27 cellular contexts compared by ENCODE assay signal in genomic region chr12:117073611-117074010, GRCh38. TPM values are rescaled to one million over a fixed set of nuclear protein-coding genes. Genes with fewer than 3 reads are reported as not detected.
"Had no signal": no experiment of that assay in that cellular context is flagged by ENCODE, and none has a peak within 500 bp of the region (broad histone marks: within the 10 kb centered on the region; RNA-seq: fewer than 3 reads in every experiment).

No MANE protein-coding gene starts in this region.

- H3K27ac ChIP-seq: ascending aorta, body of pancreas, Peyer's patch, VCaP had no signal

- H3K9me3 Mint-ChIP-seq: activated CD4-positive, alpha-beta memory T cell treated with anti-CD3 and anti-CD28 coated beads for 36 hours; activated CD4-positive, alpha-beta T cell treated with anti-CD3 and anti-CD28 coated beads, Interleukin-2, amount 10 ng/mL, durations not matched to agents 7 days and 5 days; activated naive CD4-positive, alpha-beta T cell treated with anti-CD3 and anti-CD28 coated beads, Interleukin-2, amount 50 U/mL, for 72 hours; activated naive CD8-positive, alpha-beta T cell treated with anti-CD3 and anti-CD28 coated beads, Interleukin-2, amount 50 U/mL, for 24 hours; activated T-cell treated with anti-CD3 and anti-CD28 coated beads, Interleukin-2, amount 50 U/mL, for 4 hours; T-cell had no signal

- H3K4me3 ChIP-seq: ascending aorta, body of pancreas, MG63, Peyer's patch had no signal

- H3K27me3 Mint-ChIP-seq: activated CD4-positive, alpha-beta memory T cell treated with anti-CD3 and anti-CD28 coated beads for 36 hours; activated CD4-positive, alpha-beta T cell treated with anti-CD3 and anti-CD28 coated beads, Interleukin-2, amount 10 ng/mL, durations not matched to agents 7 days and 5 days; activated naive CD8-positive, alpha-beta T cell treated with anti-CD3 and anti-CD28 coated beads, Interleukin-2, amount 50 U/mL, for 24 hours; T-cell had no signal

- H3K27me3 ChIP-seq: ascending aorta, body of pancreas, MG63, Peyer's patch had no signal

- DNase-seq: activated CD4-positive, alpha-beta memory T cell treated with anti-CD3 and anti-CD28 coated beads for 36 hours; activated CD4-positive, alpha-beta T cell treated with anti-CD3 and anti-CD28 coated beads, Interleukin-2, amount 10 ng/mL, durations not matched to agents 7 days and 5 days; activated CD4-positive, CD25-positive, alpha-beta regulatory T cell; activated CD8-positive, alpha-beta memory T cell treated with anti-CD3 and anti-CD28 coated beads for 24 hours; activated effector memory CD4-positive, alpha-beta T cell treated with anti-CD3 and anti-CD28 coated beads, Interleukin-2, amount 50 U/mL, for 16 hours; activated naive CD4-positive, alpha-beta T cell treated with Interleukin-2 at 50 U/mL for 16 hours; activated naive CD8-positive, alpha-beta T cell treated with anti-CD3 and anti-CD28 coated beads, Interleukin-2, amount 50 U/mL, for 24 hours; activated T-cell treated with anti-CD3 and anti-CD28 coated beads, Interleukin-2, amount 50 U/mL, for 4 hours; amniotic stem cell; body of pancreas; MG63; NCI-H1105; NCI-H1436; NCI-H1694 treated with DMSO at 0.1 percent for 48 hours; NCI-H2029 treated with DMSO at 0.1 percent for 48 hours; NCI-H345; NCI-H510A treated with DMSO at 0.1 percent for 48 hours; NCI-H69; Peyer's patch; SIG-M5; T-cell; T-helper 2 cell; T1000 had no signal

- H3K36me3 ChIP-seq: ascending aorta, MG63, Peyer's patch had no signal

- ATAC-seq: activated naive CD4-positive, alpha-beta T cell treated with anti-CD3 and anti-CD28 coated beads, Interleukin-2, amount 50 U/mL, for 72 hours; activated naive CD8-positive, alpha-beta T cell treated with anti-CD3 and anti-CD28 coated beads, Interleukin-2, amount 50 U/mL, for 24 hours; activated T-cell treated with anti-CD3 and anti-CD28 coated beads, Interleukin-2, amount 50 U/mL, for 4 hours; body of pancreas; T-cell had no signal

- H3K4me3 Mint-ChIP-seq: activated CD4-positive, alpha-beta memory T cell treated with anti-CD3 and anti-CD28 coated beads for 36 hours; activated CD4-positive, alpha-beta T cell treated with anti-CD3 and anti-CD28 coated beads, Interleukin-2, amount 10 ng/mL, durations not matched to agents 7 days and 5 days; activated naive CD8-positive, alpha-beta T cell treated with anti-CD3 and anti-CD28 coated beads, Interleukin-2, amount 50 U/mL, for 24 hours; activated T-cell treated with anti-CD3 and anti-CD28 coated beads, Interleukin-2, amount 50 U/mL, for 4 hours; T-cell had no signal

- H3K9me3 ChIP-seq: ascending aorta, body of pancreas, MG63, Peyer's patch had no signal

- H3K4me1 ChIP-seq: ascending aorta, Peyer's patch had no signal

- H3K36me3 Mint-ChIP-seq: activated CD4-positive, alpha-beta memory T cell treated with anti-CD3 and anti-CD28 coated beads for 36 hours; activated naive CD4-positive, alpha-beta T cell treated with anti-CD3 and anti-CD28 coated beads, Interleukin-2, amount 50 U/mL, for 72 hours had no signal

- H3K27ac Mint-ChIP-seq: activated CD4-positive, alpha-beta memory T cell treated with anti-CD3 and anti-CD28 coated beads for 36 hours; activated CD4-positive, alpha-beta T cell treated with anti-CD3 and anti-CD28 coated beads, Interleukin-2, amount 10 ng/mL, durations not matched to agents 7 days and 5 days; activated naive CD4-positive, alpha-beta T cell treated with anti-CD3 and anti-CD28 coated beads, Interleukin-2, amount 50 U/mL, for 72 hours; activated naive CD8-positive, alpha-beta T cell treated with anti-CD3 and anti-CD28 coated beads, Interleukin-2, amount 50 U/mL, for 24 hours; T-cell had no signal

RNA-seq across cellular contexts. Expression of gene TESC, which starts 25.6 kb away (rescaled TPM):
- total RNA-seq: bronchial epithelial cell had no signal
